9 cellular contexts compared by ENCODE assay signal in genomic region chr10:104340099-104340594, GRCh38. TPM values are rescaled to one million over a fixed set of nuclear protein-coding genes. Genes with fewer than 3 reads are reported as not detected.
DNase-seq lines count a peak whose midpoint lies in the region; ATAC-seq, FAIRE-seq and TF ChIP-seq lines count a peak whose summit lies in the region.
"Had no signal": no experiment of that assay in that cellular context is flagged by ENCODE, and none has a peak within 500 bp of the region (broad histone marks: within the 10 kb centered on the region; RNA-seq: fewer than 3 reads in every experiment).

No MANE protein-coding gene starts in this region.

- TF ChIP-seq POLR2A in upper lobe of left lung (IDR thresholded peaks at IDR 0.05): no peak

- TF ChIP-seq CTCF in mammary epithelial cell (conservative IDR thresholded peaks at IDR 0.05 in 1 of 2, IDR thresholded peaks at IDR 0.05 in 1 of 2; ENCODE audit: extremely low read depth in 1 of 2, insufficient read depth in 1 of 2, low read depth in 1 of 2, low read length in 2 of 2): no peak
- TF ChIP-seq CTCF in mucosa of descending colon (IDR thresholded peaks at IDR 0.05): no peak
- TF ChIP-seq CTCF in upper lobe of left lung (IDR thresholded peaks at IDR 0.05): no peak
- TF ChIP-seq CTCF in foreskin fibroblast (IDR thresholded peaks at IDR 0.05; ENCODE audit: low read depth, low read length): no peak

- no peaks in the 10 kb centered on the region for H3K9me3 Mint-ChIP-seq in activated naive CD4-positive, alpha-beta T cell treated with anti-CD3 and anti-CD28 coated beads, Interleukin-2, amount 50 U/mL, for 24 hours

- H3K79me2 ChIP-seq in mammary epithelial cell (ENCODE audit: insufficient read depth, low read length): peaks cover 31% of the 10 kb centered on the region

- peak overlapping the region; percentile 13 for H3K27ac Mint-ChIP-seq in activated naive CD4-positive, alpha-beta T cell treated with anti-CD3 and anti-CD28 coated beads, Interleukin-2, amount 50 U/mL, for 24 hours

- no peaks in the 10 kb centered on the region for H3K36me3 ChIP-seq in mammary epithelial cell (ENCODE audit: insufficient read depth, low read length)
- H3K36me3 ChIP-seq in mucosa of descending colon (ENCODE audit: low read depth): no peaks in the 10 kb centered on the region
- H3K36me3 ChIP-seq in upper lobe of left lung: no peaks in the 10 kb centered on the region

- CTCF ChIA-PET in mammary epithelial cell (lab: Charles Lee; ENCODE audit: low non-redundant PET): no interaction called here

- H3K4me3 ChIP-seq in mammary epithelial cell (replicated peaks in 1 of 3; ENCODE audit: insufficient read depth in 1 of 3, low read depth in 2 of 3, low read length in 3 of 3): no peak overlapping the region
- no peak overlapping the region for H3K4me3 ChIP-seq in mucosa of descending colon
- peak overlapping the region in 3 of 4 donors; percentile 83 to 97 (median 86) for H3K4me3 ChIP-seq in upper lobe of left lung
- H3K4me3 ChIP-seq in foreskin fibroblast (ENCODE audit: low read depth in 1 of 2, low read length in 2 of 2): peak overlapping the region in 1 of 2 donors; percentile 68

- H3K4me1 Mint-ChIP-seq in activated naive CD4-positive, alpha-beta T cell treated with anti-CD3 and anti-CD28 coated beads, Interleukin-2, amount 50 U/mL, for 24 hours: peaks cover 24% of the 10 kb centered on the region

- H3K36me3 Mint-ChIP-seq in activated naive CD4-positive, alpha-beta T cell treated with anti-CD3 and anti-CD28 coated beads, Interleukin-2, amount 50 U/mL, for 24 hours: no peaks in the 10 kb centered on the region

- WGBS in mammary epithelial cell (ENCODE audit: low coverage, missing lambda C conversion rate): 55% methylated on average over 5 of the region's 5 CpGs
- 13 to 16% methylated on average over 5 of the region's 5 CpGs for WGBS in upper lobe of left lung, 2 donors

- peaks cover 23% of the 10 kb centered on the region for H3K4me1 ChIP-seq in mammary epithelial cell (ENCODE audit: insufficient read depth, low read length)
- H3K4me1 ChIP-seq in mucosa of descending colon (ENCODE audit: low read depth): peaks cover 32% of the 10 kb centered on the region
- peaks cover 25 to 44% (median 32%) of the 10 kb centered on the region in 4 donors for H3K4me1 ChIP-seq in upper lobe of left lung

- H3K4me3 Mint-ChIP-seq in activated naive CD4-positive, alpha-beta T cell treated with anti-CD3 and anti-CD28 coated beads, Interleukin-2, amount 50 U/mL, for 24 hours: peak overlapping the region; percentile 92

- H3K9me3 ChIP-seq in mammary epithelial cell (replicated peaks; ENCODE audit: insufficient read depth, low read length): no peaks in the 10 kb centered on the region
- no peaks in the 10 kb centered on the region for H3K9me3 ChIP-seq in mucosa of descending colon
- no peaks in the 10 kb centered on the region for H3K9me3 ChIP-seq in upper lobe of left lung

- H2AFZ ChIP-seq in mammary epithelial cell (ENCODE audit: low read depth, low read length): no peak overlapping the region

- ATAC-seq in mucosa of descending colon (peak; percentile 60), upper lobe of left lung (ENCODE audit: low FRiP score in 2 of 2) (peak in 1 of 2 donors; percentile 41), GM18511 (IDR thresholded peaks at IDR 0.05; ENCODE audit: unreplicated experiment) (no peak)

- FAIRE-seq in GM19239 (lab: Jason Lieb, UNC): no peak

- H3K4me2 ChIP-seq in mammary epithelial cell (ENCODE audit: insufficient read depth, low read depth, low read length): peak overlapping the region; percentile 81

- H3K9ac ChIP-seq in mammary epithelial cell (ENCODE audit: insufficient read depth, low read length): no peak overlapping the region

- BruUV-seq in mammary epithelial cell (replicated peaks; lab: Mats Ljungman, UMichigan): no TSS peak

- in situ Hi-C loops in mammary epithelial cell (cut with MboI; ENCODE audit: low sequenced_read_pairs in 2 of 2): no loop called here

- DNase-seq in activated naive CD4-positive, alpha-beta T cell treated with Interleukin-2 at 50 U/mL for 16 hours: no peak
- DNase-seq in mammary epithelial cell (no peak), mucosa of descending colon (peak in 1 of 3 donors; percentile 33), upper lobe of left lung (no peak), GM19239 (ENCODE audit: insufficient read length, low spot score) (no peak), foreskin fibroblast (no peak)
- DNase-seq: activated gamma-delta T cell had no signal

- dilution Hi-C loops in mammary epithelial cell (cut with HindIII; ENCODE audit: low sequenced_read_pairs): no loop called here

- TF ChIP-seq EP300 in upper lobe of left lung (IDR thresholded peaks at IDR 0.05): peak in 3 of 4 donors; percentile 19 to 85 (median 77)

- intact Hi-C loops in mammary epithelial cell (cut with micrococcal nuclease) (no loop called here), mucosa of descending colon (cut with DNase I, micrococcal nuclease) (no loop called here)

- H3K27me3 Mint-ChIP-seq in activated naive CD4-positive, alpha-beta T cell treated with anti-CD3 and anti-CD28 coated beads, Interleukin-2, amount 50 U/mL, for 24 hours: no peaks in the 10 kb centered on the region

- H3K27me3 ChIP-seq in mammary epithelial cell (ENCODE audit: insufficient read depth, low read length) (no peaks in the 10 kb centered on the region), upper lobe of left lung (no peaks in the 10 kb centered on the region)

- H3K27ac ChIP-seq in mammary epithelial cell (ENCODE audit: insufficient read depth, low read depth, low read length) (no peak overlapping the region), upper lobe of left lung (peak overlapping the region; percentile 99 to 100 (median 99))

- H4K20me1 ChIP-seq in mammary epithelial cell (ENCODE audit: insufficient read depth, low read length): no peaks in the 10 kb centered on the region

RNA-seq across cellular contexts. Expression of gene ITPRIP, which starts 1.9 kb away (rescaled TPM):
- total RNA-seq in mammary epithelial cell (10 to 100 TPM; 21.5 to 37.2 TPM), mucosa of descending colon (10 to 100 TPM in 1 of 3 donors, 1 to 10 TPM in 2; 3.2 to 10.7 (median 5.7) TPM), upper lobe of left lung (10 to 100 TPM; 28.3 to 86.2 (median 34.4) TPM)
- 14.4 TPM for polyA plus RNA-seq in mammary epithelial cell
- polyA minus RNA-seq in mammary epithelial cell: 24.0 TPM

RNA-seq across cellular contexts. Expression of gene CFAP58, which starts 13.5 kb away (rescaled TPM):
- 1 to 10 TPM in 1 of 2 donors, under 1 TPM in 1; 0.17 to 1.0 TPM for total RNA-seq in mammary epithelial cell
- 0.23 TPM for polyA plus RNA-seq in mammary epithelial cell
- not detected for polyA minus RNA-seq in mammary epithelial cell
- under 1 TPM; 0.14 to 0.44 (median 0.17) TPM for total RNA-seq in mucosa of descending colon
- 10 to 100 TPM in 1 of 6 donors, 1 to 10 TPM in 3, under 1 TPM in 2; 0.14 to 11.0 (median 1.0) TPM for total RNA-seq in upper lobe of left lung

Comparison
In these comparisons a context has a peak if more than half of its experiments do, and no peak if none do; other contexts are left out.
1. H3K4me3 ChIP-seq: peak in upper lobe of left lung (3 of 4); none in mammary epithelial cell (0 of 3) and mucosa of descending colon (single experiment).